Comparison of ENCODE assay signal across 24 cellular contexts in the genomic region with DNA sequence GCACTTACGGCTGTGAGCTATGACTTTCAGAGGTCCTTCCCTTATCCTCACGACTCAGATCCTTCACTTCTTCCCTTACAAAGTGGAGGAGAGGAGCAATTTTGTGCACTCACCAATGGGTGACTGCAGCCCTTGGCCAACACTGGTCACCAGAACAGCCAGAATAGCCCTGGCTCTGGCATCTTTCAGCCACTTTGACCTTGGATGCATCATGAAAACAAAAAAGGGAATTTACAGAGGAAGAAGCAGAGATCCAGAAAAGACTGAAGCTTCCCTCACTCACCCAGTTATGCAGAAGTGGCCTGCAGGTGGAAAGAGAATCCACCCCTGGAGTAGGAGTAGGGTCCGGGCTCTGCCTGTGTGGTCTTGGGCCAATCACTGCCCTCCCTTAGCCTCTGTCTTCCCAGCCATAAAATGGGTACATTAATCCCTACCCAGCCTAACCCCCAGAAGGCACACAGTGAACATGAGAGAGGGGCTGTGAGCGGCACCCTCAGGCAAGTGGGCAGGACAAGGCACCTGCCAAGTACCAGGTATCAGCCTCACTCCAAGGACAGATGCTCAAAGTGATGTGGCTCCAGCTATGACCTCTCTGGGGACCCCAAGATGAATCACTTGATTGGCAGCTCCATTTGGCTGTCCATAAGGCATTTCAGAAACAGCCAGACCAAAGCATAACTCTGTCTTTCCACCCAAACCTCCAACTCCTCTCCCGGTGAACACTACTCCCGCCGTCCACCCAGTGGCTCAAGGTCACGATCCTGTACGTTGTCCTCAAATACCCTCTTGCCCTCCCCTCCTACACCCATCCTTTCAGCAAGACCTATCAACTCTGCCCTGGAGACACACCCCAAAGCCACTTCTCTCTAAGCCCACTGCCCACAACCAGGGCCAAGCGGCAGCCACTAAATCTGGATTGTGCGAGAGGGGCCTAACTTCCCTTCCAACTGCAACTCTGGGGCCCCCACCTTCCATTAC.
"Had no signal": no experiment of that assay in that cellular context is flagged by ENCODE, and none has a peak within 500 bp of the region (broad histone marks: within the 10 kb centered on the region; RNA-seq: fewer than 3 reads in every experiment).

No MANE protein-coding gene starts in this region.

- DNase-seq: activated CD4-positive, alpha-beta T cell treated with anti-CD3 and anti-CD28 coated beads, Interleukin-2, amount 10 ng/mL, durations not matched to agents 24 days and 14 days; activated CD8-positive, alpha-beta memory T cell treated with anti-CD3 and anti-CD28 coated beads, Interleukin-2, amount 10 ng/mL, durations not matched to agents 7 days and 5 days; activated CD8-positive, alpha-beta T cell treated with anti-CD3 and anti-CD28 coated beads for 36 hours; activated gamma-delta T cell; activated naive CD4-positive, alpha-beta T cell treated with anti-CD3 and anti-CD28 coated beads, Interleukin-2, amount 50 U/mL, for 16 hours; activated naive CD8-positive, alpha-beta T cell treated with anti-CD3 and anti-CD28 coated beads, Interleukin-2, amount 50 U/mL, for 24 hours; activated T-cell treated with anti-CD3 and anti-CD28 coated beads for 4 hours; anterior cingulate cortex; body of pancreas; effector CD8-positive, alpha-beta T cell; esophagus squamous epithelium; gastrocnemius medialis; head of caudate nucleus; left colon; naive thymus-derived CD8-positive, alpha-beta T cell; sigmoid colon; stimulated activated CD4-positive, alpha-beta T cell treated with anti-CD3 and anti-CD28 coated beads, Interleukin-4, amount 100 ng/mL, for 1 hour; stimulated activated naive CD8-positive, alpha-beta T cell treated with anti-CD3 and anti-CD28 coated beads, Interleukin-15, Interleukin-2, amounts not matched to agents 100 U/mL and 50 U/mL, for 24 hours; T-helper 2 cell had no signal

- H3K9me3 ChIP-seq: body of pancreas, esophagus squamous epithelium, gastrocnemius medialis, sigmoid colon, vagina had no signal

- H3K27me3 Mint-ChIP-seq: activated CD8-positive, alpha-beta T cell treated with anti-CD3 and anti-CD28 coated beads for 36 hours; activated naive CD8-positive, alpha-beta T cell treated with anti-CD3 and anti-CD28 coated beads, Interleukin-2, amount 50 U/mL, for 24 hours; naive thymus-derived CD8-positive, alpha-beta T cell had no signal

- H3K36me3 Mint-ChIP-seq: activated CD8-positive, alpha-beta memory T cell treated with anti-CD3 and anti-CD28 coated beads, Interleukin-2, amount 10 ng/mL, durations not matched to agents 7 days and 5 days had no signal

- H3K4me1 ChIP-seq: body of pancreas had no signal

- H3K4me1 Mint-ChIP-seq: activated CD4-positive, alpha-beta T cell treated with anti-CD3 and anti-CD28 coated beads, Interleukin-2, amount 10 ng/mL, durations not matched to agents 24 days and 14 days; activated CD8-positive, alpha-beta memory T cell treated with anti-CD3 and anti-CD28 coated beads, Interleukin-2, amount 10 ng/mL, durations not matched to agents 7 days and 5 days had no signal

- H3K4me3 Mint-ChIP-seq: activated CD4-positive, alpha-beta T cell treated with anti-CD3 and anti-CD28 coated beads, Interleukin-2, amount 10 ng/mL, durations not matched to agents 24 days and 14 days; activated CD8-positive, alpha-beta memory T cell treated with anti-CD3 and anti-CD28 coated beads, Interleukin-2, amount 10 ng/mL, durations not matched to agents 7 days and 5 days; activated CD8-positive, alpha-beta T cell treated with anti-CD3 and anti-CD28 coated beads for 36 hours; activated naive CD8-positive, alpha-beta T cell treated with anti-CD3 and anti-CD28 coated beads, Interleukin-2, amount 50 U/mL, for 24 hours; activated T-helper 1 cell treated with anti-CD3 and anti-CD28 coated beads, Interleukin-12 subunit alpha, Interleukin-12 subunit beta, Interleukin-2, Interleukin-4 antibody, amounts not matched to agents 30 ng/mL and 10 ng/mL and 1 ng/mL, durations not matched to agents 14 hours and 24 hours and 36 hours; naive thymus-derived CD8-positive, alpha-beta T cell had no signal

- H3K27ac ChIP-seq: body of pancreas, gastrocnemius medialis, sigmoid colon, tibial nerve, vagina, VCaP had no signal

- H3K4me3 ChIP-seq: body of pancreas, esophagus squamous epithelium, gastrocnemius medialis, sigmoid colon, tibial nerve, vagina had no signal

- H3K9me3 Mint-ChIP-seq: activated CD4-positive, alpha-beta T cell treated with anti-CD3 and anti-CD28 coated beads, Interleukin-2, amount 10 ng/mL, durations not matched to agents 24 days and 14 days had no signal

- H3K27me3 ChIP-seq: body of pancreas, esophagus squamous epithelium, gastrocnemius medialis, sigmoid colon, tibial nerve, vagina had no signal

- H3K27ac Mint-ChIP-seq: activated CD4-positive, alpha-beta T cell treated with anti-CD3 and anti-CD28 coated beads, Interleukin-2, amount 10 ng/mL, durations not matched to agents 24 days and 14 days; activated CD8-positive, alpha-beta memory T cell treated with anti-CD3 and anti-CD28 coated beads, Interleukin-2, amount 10 ng/mL, durations not matched to agents 7 days and 5 days; activated CD8-positive, alpha-beta T cell treated with anti-CD3 and anti-CD28 coated beads for 36 hours; activated naive CD8-positive, alpha-beta T cell treated with anti-CD3 and anti-CD28 coated beads, Interleukin-2, amount 50 U/mL, for 24 hours; activated T-helper 1 cell treated with anti-CD3 and anti-CD28 coated beads, Interleukin-12 subunit alpha, Interleukin-12 subunit beta, Interleukin-2, Interleukin-4 antibody, amounts not matched to agents 30 ng/mL and 10 ng/mL and 1 ng/mL, durations not matched to agents 14 hours and 24 hours and 36 hours; naive thymus-derived CD8-positive, alpha-beta T cell had no signal

- ATAC-seq: activated CD4-positive, CD25-positive, alpha-beta regulatory T cell treated with anti-CD3 and anti-CD28 coated beads, Interleukin-2, amount 50 U/mL, for 24 hours; activated CD8-positive, alpha-beta memory T cell treated with anti-CD3 and anti-CD28 coated beads, Interleukin-2, amount 10 ng/mL, durations not matched to agents 7 days and 5 days; activated CD8-positive, alpha-beta T cell treated with anti-CD3 and anti-CD28 coated beads for 36 hours; activated naive CD8-positive, alpha-beta T cell treated with anti-CD3 and anti-CD28 coated beads, Interleukin-2, amount 50 U/mL, for 24 hours; body of pancreas; gastrocnemius medialis; left colon; naive thymus-derived CD8-positive, alpha-beta T cell; stimulated activated naive CD8-positive, alpha-beta T cell treated with anti-CD3 and anti-CD28 coated beads, Interleukin-15, Interleukin-2, amounts not matched to agents 100 U/mL and 50 U/mL, for 24 hours had no signal

- H3K36me3 ChIP-seq: esophagus squamous epithelium, gastrocnemius medialis, sigmoid colon, tibial nerve, vagina had no signal
